ENCODE assay signal across 1 cellular context in genomic region chrX:39802354-39802753, GRCh38.
TF ChIP-seq lines count a peak whose summit lies in the region.

No MANE protein-coding gene starts in this region.

TF ChIP-seq in GM23338, 12 proteins besides CTCF, POLR2A, EP300 and RAD21 (continued from another document):
- no peak for TF ChIP-seq ETS1 (IDR thresholded peaks at IDR 0.05)
- no peak for TF ChIP-seq ZNF114 (CRISPR knock-in tag; IDR thresholded peaks at IDR 0.05)
TF ChIP-seq in GM23338: peak in this region for 0.
